ENCODE assay signal across 18 cellular contexts in the genomic region with DNA sequence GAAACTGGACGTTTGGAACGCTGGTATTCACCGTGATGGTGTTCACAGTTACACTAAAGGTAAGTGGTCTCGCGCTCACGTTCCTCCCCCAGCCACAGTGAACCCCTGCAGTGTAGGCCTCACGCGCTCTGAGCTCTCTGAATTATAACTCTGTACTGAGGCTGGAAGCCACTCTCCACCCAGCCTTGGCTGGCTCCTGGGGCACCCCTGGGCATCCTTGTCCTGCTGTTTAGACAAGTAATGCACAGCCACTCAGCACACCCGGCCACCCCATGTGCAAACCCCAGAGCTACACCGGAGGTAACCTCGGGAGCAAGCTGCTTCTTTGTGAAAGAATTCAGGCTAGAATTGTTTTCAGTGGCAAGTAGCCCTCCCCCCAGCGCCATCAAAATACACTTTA.
DNase-seq lines count a peak whose midpoint lies in the region; ATAC-seq, FAIRE-seq and TF ChIP-seq lines count a peak whose summit lies in the region.
"Had no signal": no experiment of that assay in that cellular context is flagged by ENCODE, and none has a peak within 500 bp of the region (broad histone marks: within the 10 kb centered on the region; RNA-seq: fewer than 3 reads in every experiment).

No MANE protein-coding gene starts in this region.

- H3F3A ChIP-seq in MM.1S (ENCODE audit: insufficient read depth, low read length), result peaks cover 22% of the 10 kb centered on the region

- no peak for FAIRE-seq in kidney (lab: Jason Lieb, UNC)
- FAIRE-seq: G401.6, HepG2 had no signal

- H3K27me3 ChIP-seq in MM.1S (replicated peaks; ENCODE audit: insufficient read depth, low read length) (no peaks in the 10 kb centered on the region), uterus (no peaks in the 10 kb centered on the region)

- H3K9me2 ChIP-seq in MM.1S (replicated peaks; ENCODE audit: insufficient read depth, low read length), result no peaks in the 10 kb centered on the region

- intact Hi-C loops in left ventricle myocardium superior (cut with micrococcal nuclease) (no loop called here), Right ventricle myocardium superior (cut with DNase I) (no loop called here), kidney (cut with DNase I) (loop anchor here (10.0 kb wide), 1 partner anchor 237 kb away; no protein-coding TSS in a partner anchor), uterus (cut with DNase I; ENCODE audit: low total_unique reads) (no loop called here), left colon (cut with DNase I, micrococcal nuclease) (loop anchor here in 1 of 2 donors (10.0 kb wide), 1 partner anchor 227 kb away; no protein-coding TSS in a partner anchor)

- H3K36me3 ChIP-seq in MM.1S (replicated peaks; ENCODE audit: insufficient read depth, low read length), result no peaks in the 10 kb centered on the region
- H3K36me3 ChIP-seq in kidney (ENCODE audit: control insufficient read depth in 1 of 2, insufficient read depth in 2 of 2, low read length in 2 of 2), result peaks cover 7 to 23% of the 10 kb centered on the region in 2 donors
- H3K36me3 ChIP-seq in uterus, result no peaks in the 10 kb centered on the region

- peak overlapping the region; percentile 58; the same call in 1 of the 2 replicates for H3K27ac ChIP-seq in MM.1S (ENCODE audit: low read length)
- H3K27ac ChIP-seq in kidney (ENCODE audit: low read depth in 2 of 2, low read length in 2 of 2), result no peak overlapping the region
- no peak overlapping the region for H3K27ac ChIP-seq in uterus
- H3K27ac ChIP-seq: PC-9, RWPE1 had no signal

- no peak for TF ChIP-seq POLR2A in uterus (IDR thresholded peaks at IDR 0.05)

- H3K4me3 ChIP-seq in MM.1S (ENCODE audit: low read length) (no peak overlapping the region), kidney (ENCODE audit: low read length in 2 of 2) (no peak overlapping the region), uterus (no peak overlapping the region)
- H3K4me3 ChIP-seq: PC-9 had no signal

- peaks cover 14% of the 10 kb centered on the region for H3K4me1 Mint-ChIP-seq in activated T-helper 17 cell treated with anti-CD3 and anti-CD28 coated beads, Interleukin-2, amount 50 U/mL, for 72 hours

- peak overlapping the region; percentile 36; the same call in 1 of the 2 replicates for H3K4me2 ChIP-seq in MM.1S (ENCODE audit: low read depth, low read length)
- H3K4me2 ChIP-seq: PC-9 had no signal

- no peak for TF ChIP-seq CTCF in MM.1S (IDR thresholded peaks at IDR 0.05; ENCODE audit: low read length)
- no peak for TF ChIP-seq CTCF in kidney (IDR thresholded peaks at IDR 0.05; ENCODE audit: borderline replicate concordance, extremely low read depth, insufficient read depth)
- no peak for TF ChIP-seq CTCF in uterus (IDR thresholded peaks at IDR 0.05)

- no peak overlapping the region for H3K9ac ChIP-seq in MM.1S (ENCODE audit: low read length)
- no peak overlapping the region for H3K9ac ChIP-seq in kidney (ENCODE audit: low read length in 2 of 2)

- peaks cover 44% of the 10 kb centered on the region for H3K36me3 Mint-ChIP-seq in activated T-helper 17 cell treated with anti-CD3 and anti-CD28 coated beads, Interleukin-2, amount 50 U/mL, for 72 hours (ENCODE audit: low read depth)

- no peak overlapping the region for H2AFZ ChIP-seq in MM.1S (ENCODE audit: low read length)
- H2AFZ ChIP-seq: PC-9 had no signal

- no peaks in the 10 kb centered on the region for H3K79me2 ChIP-seq in MM.1S (ENCODE audit: low read length)

- ATAC-seq in left ventricle myocardium superior (no peak), Right ventricle myocardium superior (ENCODE audit: poor library complexity) (no peak), left colon (no peak)
- no peak for ATAC-seq in activated T-helper 17 cell treated with anti-CD3 and anti-CD28 coated beads, Interleukin-2, amount 50 U/mL, for 72 hours (replicated peaks)
- ATAC-seq: HepG2 had no signal

- H3K9me3 ChIP-seq in MM.1S (replicated peaks; ENCODE audit: insufficient read depth, low read length) (no peaks in the 10 kb centered on the region), kidney (ENCODE audit: control insufficient read depth in 1 of 2, low read length in 2 of 2) (no peaks in the 10 kb centered on the region), uterus (no peaks in the 10 kb centered on the region)
- H3K9me3 ChIP-seq: Caco-2 had no signal

- H3K9me3 Mint-ChIP-seq in activated T-helper 17 cell treated with anti-CD3 and anti-CD28 coated beads, Interleukin-2, amount 50 U/mL, for 72 hours, result no peaks in the 10 kb centered on the region

- DNase-seq in left ventricle myocardium superior, result peak; percentile 15
- DNase-seq in Right ventricle myocardium superior, result no peak
- no peak for DNase-seq in MM.1S
- peak; percentile 44 for DNase-seq in kidney
- no peak for DNase-seq in uterus
- DNase-seq in left colon, result no peak
- DNase-seq: Caco-2, KG1, NCI-H1417, NCI-H187, NCI-H2227 treated with DMSO at 0.1 percent for 48 hours, NCI-H510A treated with DMSO at 0.1 percent for 48 hours, PC-9 had no signal

- H3K27ac Mint-ChIP-seq in activated T-helper 17 cell treated with anti-CD3 and anti-CD28 coated beads, Interleukin-2, amount 50 U/mL, for 72 hours, result no peak overlapping the region
- H3K27ac Mint-ChIP-seq: CD14-positive monocyte had no signal

- no peaks in the 10 kb centered on the region for H4K20me1 ChIP-seq in MM.1S (ENCODE audit: insufficient read depth, low read length)

- H3K27me3 Mint-ChIP-seq in activated T-helper 17 cell treated with anti-CD3 and anti-CD28 coated beads, Interleukin-2, amount 50 U/mL, for 72 hours, result no peaks in the 10 kb centered on the region

- H3K4me1 ChIP-seq in MM.1S (ENCODE audit: low read length) (peaks cover 20% of the 10 kb centered on the region), kidney (ENCODE audit: control insufficient read depth in 1 of 2, insufficient read depth in 1 of 2, low read depth in 1 of 2, low read length in 2 of 2) (no peaks in the 10 kb centered on the region), uterus (no peaks in the 10 kb centered on the region)

- no peak overlapping the region for H3K4me3 Mint-ChIP-seq in activated T-helper 17 cell treated with anti-CD3 and anti-CD28 coated beads, Interleukin-2, amount 50 U/mL, for 72 hours

Comparison
In these comparisons a context has a peak if more than half of its experiments do, and no peak if none do; other contexts are left out.
1. DNase-seq: peak in left ventricle myocardium superior (single experiment) and kidney (single experiment); none in Right ventricle myocardium superior (single experiment), MM.1S (single experiment), uterus (0 of 2) and left colon (0 of 2).